Comparison of ENCODE assay signal across 8 cellular contexts in genomic region chr13:46184277-46184699, GRCh38. TPM values are rescaled to one million over a fixed set of nuclear protein-coding genes. Genes with fewer than 3 reads are reported as not detected.
DNase-seq lines count a peak whose midpoint lies in the region; TF ChIP-seq lines count a peak whose summit lies in the region.

No MANE protein-coding gene starts in this region.

- H3K79me2 ChIP-seq in GM23248 (ENCODE audit: insufficient read depth) (no peaks in the 10 kb centered on the region), neural progenitor cell (ENCODE audit: low read depth) (no peaks in the 10 kb centered on the region)

- H3K36me3 ChIP-seq in GM23248 (ENCODE audit: low read depth): no peaks in the 10 kb centered on the region
- H3K36me3 ChIP-seq in neural progenitor cell: no peaks in the 10 kb centered on the region

- H3K4me1 Mint-ChIP-seq in dendritic cell treated with granulocyte-macrophage colony-stimulating factor and Interleukin-4, amounts not matched to agents 40 ng/mL and 50 ng/mL, for 4 days (ENCODE audit: low read depth): peaks cover 59% of the 10 kb centered on the region
- no peaks in the 10 kb centered on the region for H3K4me1 Mint-ChIP-seq in neural progenitor cell

- H3K27ac Mint-ChIP-seq in dendritic cell treated with granulocyte-macrophage colony-stimulating factor and Interleukin-4, amounts not matched to agents 40 ng/mL and 50 ng/mL, for 4 days: peak overlapping the region; percentile 86
- H3K27ac Mint-ChIP-seq in neural progenitor cell: no peak overlapping the region

- in situ Hi-C loops in GM23248 (cut with MboI): no loop called here

- H3K27me3 ChIP-seq in GM23248 (replicated peaks; ENCODE audit: insufficient read depth) (peaks cover 29% of the 10 kb centered on the region; the same call in 1 of the 2 replicates), neural progenitor cell (no peaks in the 10 kb centered on the region)

- no peaks in the 10 kb centered on the region for H3K27me3 Mint-ChIP-seq in dendritic cell treated with granulocyte-macrophage colony-stimulating factor and Interleukin-4, amounts not matched to agents 40 ng/mL and 50 ng/mL, for 4 days
- H3K27me3 Mint-ChIP-seq in neural progenitor cell (ENCODE audit: insufficient read depth, low read depth): peaks cover 6% of the 10 kb centered on the region

- WGBS in GM23248 (ENCODE audit: low coverage in 1 of 2, low lambda C conversion rate in 2 of 2, missing lambda C conversion rate in 2 of 2), 2 experiments: 20 to 24% methylated on average over 6 of the region's 6 CpGs

- H3F3A ChIP-seq in GM23248 (ENCODE audit: insufficient read depth): no peaks in the 10 kb centered on the region
- no peaks in the 10 kb centered on the region for H3F3A ChIP-seq in neural progenitor cell (ENCODE audit: low read depth)

- no peaks in the 10 kb centered on the region for H3K9me3 Mint-ChIP-seq in dendritic cell treated with granulocyte-macrophage colony-stimulating factor and Interleukin-4, amounts not matched to agents 40 ng/mL and 50 ng/mL, for 4 days
- no peaks in the 10 kb centered on the region for H3K9me3 Mint-ChIP-seq in neural progenitor cell

- no peaks in the 10 kb centered on the region for H3K9me2 ChIP-seq in GM23248 (ENCODE audit: insufficient read depth)

- H4K20me1 ChIP-seq in GM23248 (ENCODE audit: insufficient read depth) (no peaks in the 10 kb centered on the region), neural progenitor cell (ENCODE audit: low read depth) (no peaks in the 10 kb centered on the region)

- no peaks in the 10 kb centered on the region for H3K4me1 ChIP-seq in GM23248 (ENCODE audit: insufficient read depth)
- H3K4me1 ChIP-seq in neural progenitor cell: no peaks in the 10 kb centered on the region

- intact Hi-C loops in dendritic cell treated with granulocyte-macrophage colony-stimulating factor and Interleukin-4, amounts not matched to agents 40 ng/mL and 50 ng/mL, for 4 days (cut with micrococcal nuclease): loop anchor here (5.0 kb wide), 1 partner anchor 103 kb away; no protein-coding TSS in a partner anchor

- TF ChIP-seq CTCF in GM10266 (IDR thresholded peaks at IDR 0.05; ENCODE audit: control insufficient read depth, insufficient read depth, low read depth, missing control alignments) (peak; percentile 89), LNCAP (IDR thresholded peaks at IDR 0.05) (peak; percentile 36; the same call in 1 of the 2 replicates), neural progenitor cell (IDR thresholded peaks at IDR 0.05) (peak; percentile 83)

- DNase-seq in GM10266 (ENCODE audit: extremely low spot score): no peak
- DNase-seq in GM23248: peak; percentile 22
- peak; percentile 70 for DNase-seq in activated CD4-positive, CD25-positive, alpha-beta regulatory T cell treated with anti-CD3 and anti-CD28 coated beads, Interleukin-2, amount 50 U/mL, for 72 hours
- DNase-seq in neural progenitor cell (ENCODE audit: low spot score): peak; percentile 66
- DNase-seq in cortex of kidney (lab: John Stamatoyannopoulos, UW): no peak
- DNase-seq in HPDE6-E6E7 (ENCODE audit: extremely low spot score): no peak

- H3K4me2 ChIP-seq in GM23248 (ENCODE audit: unreplicated experiment) (no peak overlapping the region), neural progenitor cell (no peak overlapping the region)

- H3K9ac ChIP-seq in GM23248 (no peak overlapping the region), neural progenitor cell (no peak overlapping the region)

- peaks cover 18% of the 10 kb centered on the region for H3K36me3 Mint-ChIP-seq in dendritic cell treated with granulocyte-macrophage colony-stimulating factor and Interleukin-4, amounts not matched to agents 40 ng/mL and 50 ng/mL, for 4 days (ENCODE audit: low read depth)
- no peaks in the 10 kb centered on the region for H3K36me3 Mint-ChIP-seq in neural progenitor cell

- H3K9me3 ChIP-seq in GM23248 (ENCODE audit: low read depth) (no peaks in the 10 kb centered on the region), neural progenitor cell (ENCODE audit: low read depth) (no peaks in the 10 kb centered on the region)

- H3K27ac ChIP-seq in GM23248: no peak overlapping the region
- H3K27ac ChIP-seq in neural progenitor cell: no peak overlapping the region

- no peak overlapping the region for H2AFZ ChIP-seq in GM23248
- no peak overlapping the region for H2AFZ ChIP-seq in neural progenitor cell (replicated peaks)

- H3K4me3 Mint-ChIP-seq in dendritic cell treated with granulocyte-macrophage colony-stimulating factor and Interleukin-4, amounts not matched to agents 40 ng/mL and 50 ng/mL, for 4 days: peak overlapping the region; percentile 33
- no peak overlapping the region for H3K4me3 Mint-ChIP-seq in neural progenitor cell

- H3K4me3 ChIP-seq in GM23248 (no peak overlapping the region), neural progenitor cell (no peak overlapping the region)

RNA-seq across cellular contexts. Expression of gene LCP1, which starts 2.3 kb away (rescaled TPM):
- total RNA-seq in GM23248 (2014; rRNA removed; shearing (Covaris generic)): not detected in 2 replicates
- polyA plus RNA-seq in GM23248 (2016; fragmentation: Nextera tagmentation; extraction: Ambion mirVana): 0.64 and 1.3 TPM in 2 replicates
- 0.34 and 2.2 TPM in 2 replicates for total RNA-seq in neural progenitor cell (ENCODE audit: low replicate concordance)

RNA-seq across cellular contexts. Expression of gene LRRC63, which starts 27.4 kb away (rescaled TPM):
- not detected in 2 replicates for total RNA-seq in GM23248 (2014; rRNA removed; shearing (Covaris generic))
- polyA plus RNA-seq in GM23248 (2016; fragmentation: Nextera tagmentation; extraction: Ambion mirVana): not detected in 2 replicates
- total RNA-seq in neural progenitor cell (ENCODE audit: low replicate concordance): not detected in 2 replicates

Comparison
In these comparisons a context has a peak if more than half of its experiments do, and no peak if none do; other contexts are left out.
1. DNase-seq: peak in GM23248 (single experiment), activated CD4-positive, CD25-positive, alpha-beta regulatory T cell treated with anti-CD3 and anti-CD28 coated beads, Interleukin-2, amount 50 U/mL, for 72 hours (single experiment) and neural progenitor cell (single experiment); none in GM10266 (single experiment), cortex of kidney (single experiment) and HPDE6-E6E7 (single experiment).
2. CTCF ChIP-seq: peak in every context shown above with its lines; median percentile 89 in GM10266; 83 in neural progenitor cell; 36 in LNCAP.